ENCODE assay signal across 1 cellular context in genomic region chr12:42691991-42692557, GRCh38.
TF ChIP-seq lines count a peak whose summit lies in the region.

No MANE protein-coding gene starts in this region.

TF ChIP-seq in SK-N-SH, 30 proteins besides CTCF, POLR2A, EP300 and RAD21 (continued from another document):
- no peak for TF ChIP-seq JUND (IDR thresholded peaks at IDR 0.05)
- TF ChIP-seq REST (IDR thresholded peaks at IDR 0.05; ENCODE audit: low read depth, low read length) = no peak
- no peak for TF ChIP-seq SMC3 (IDR thresholded peaks at IDR 0.05; ENCODE audit: low read depth, low read length)
